ENCODE assay signal across 13 cellular contexts in the genomic region with DNA sequence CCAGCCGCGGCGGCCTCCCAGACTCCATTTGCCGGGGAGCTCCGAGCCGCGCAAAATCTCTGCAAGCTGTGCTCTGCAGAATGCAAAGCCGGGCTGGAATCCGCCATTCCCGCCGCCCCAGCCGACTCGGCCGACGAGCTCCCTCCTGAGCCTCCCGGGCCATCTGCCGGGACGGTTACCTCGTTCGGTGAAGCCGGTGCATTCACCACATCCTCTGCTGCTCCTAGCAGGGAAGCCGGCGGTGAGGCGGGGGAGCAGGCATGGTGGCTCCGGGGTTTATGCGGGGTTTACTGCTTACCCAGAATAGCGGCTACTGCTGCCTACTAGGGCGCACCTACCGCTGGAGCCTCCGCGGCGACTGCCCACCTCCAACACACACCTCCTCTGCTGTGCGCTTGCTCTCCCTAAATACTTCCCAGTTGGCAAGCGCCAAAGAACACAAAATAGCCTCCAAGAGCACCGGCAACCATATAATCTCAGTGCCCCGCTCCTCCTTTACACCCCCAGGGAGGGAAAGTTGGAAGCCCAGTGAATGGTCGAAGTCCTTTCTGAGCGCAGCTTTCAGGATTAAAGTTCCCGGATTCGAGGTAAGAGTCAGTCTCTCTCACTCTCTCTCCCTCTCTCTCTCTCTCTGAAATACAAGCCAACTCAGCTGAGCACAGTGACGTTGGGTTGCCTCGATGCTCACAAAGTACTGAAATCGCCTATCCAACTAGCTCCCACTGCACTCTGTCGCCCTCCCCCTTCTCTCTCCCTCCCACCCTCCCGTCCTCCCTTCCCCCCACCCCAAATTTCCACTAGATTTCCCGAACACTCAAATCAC. TPM values are rescaled to one million over a fixed set of nuclear protein-coding genes. Genes with fewer than 3 reads are reported as not detected.
DNase-seq lines count a peak whose midpoint lies in the region; FAIRE-seq and TF ChIP-seq lines count a peak whose summit lies in the region.
"Had no signal": no experiment of that assay in that cellular context is flagged by ENCODE, and none has a peak within 500 bp of the region (broad histone marks: within the 10 kb centered on the region; RNA-seq: fewer than 3 reads in every experiment).

Gene TBX5, minus strand, starts transcription at position 696 of the 823 bp plus-strand sequence. CDS start 2,246 bp downstream, outside the sequence.

- H3K27me3 ChIP-seq in HAP-1 (ENCODE audit: low read depth) = no peaks in the 10 kb centered on the region
- H3K27me3 ChIP-seq in ovary = no peaks in the 10 kb centered on the region

- H3K4me3 Mint-ChIP-seq in chondrocyte (ENCODE audit: unreplicated experiment) = peak within 1 kb of the TSS; percentile 45

- H3K27me3 Mint-ChIP-seq in chondrocyte (ENCODE audit: low read depth) = peaks cover 95% of the 10 kb centered on the region

- peaks cover 22% of the 10 kb centered on the region for H3K4me1 Mint-ChIP-seq in chondrocyte (ENCODE audit: low read depth)

- in situ Hi-C loops in HAP-1 (cut with MboI; ENCODE audit: low sequenced_read_pairs) = no loop called here

- peaks cover 4% of the 10 kb centered on the region for H3K36me3 Mint-ChIP-seq in chondrocyte (ENCODE audit: low read depth)

- H3K9me3 ChIP-seq in HAP-1 (no peaks in the 10 kb centered on the region), ovary (no peaks in the 10 kb centered on the region)

- peak within 1 kb of the TSS; percentile 63 for H3K4me3 ChIP-seq in HAP-1
- peak within 1 kb of the TSS; percentile 2 for H3K4me3 ChIP-seq in lower leg skin (ENCODE audit: low read depth, poor library complexity, severe bottlenecking)
- no peak within 1 kb of the TSS for H3K4me3 ChIP-seq in ovary

- WGBS in lower leg skin, 2 donors = 1 to 2% methylated on average over 39 to 46 of the region's 46 CpGs
- WGBS in ovary, 3 donors = 1 to 3% (median 1%) methylated on average over 26 to 46 of the region's 46 CpGs

- no peak for TF ChIP-seq POLR2A in lower leg skin (IDR thresholded peaks at IDR 0.05)
- no peak for TF ChIP-seq POLR2A in ovary (IDR thresholded peaks at IDR 0.05)

- DNase-seq in AG20443 (ENCODE audit: low spot score) (peak; percentile 50), HAP-1 (ENCODE audit: low spot score in 2 of 2) (peak; percentile 69 to 83), chondrocyte (ENCODE audit: low spot score) (no peak), lower leg skin (ENCODE audit: low spot score in 2 of 2) (no peak), NCI-H1417 treated with DMSO at 0.1 percent for 48 hours (lab: John Stamatoyannopoulos, UW) (no peak), HTR-8/SVneo (ENCODE audit: insufficient read length, low spot score) (no peak), ovary (no peak), OCI-M2 (lab: John Stamatoyannopoulos, UW; ENCODE audit: unreplicated experiment) (no peak)
- DNase-seq: activated T-cell treated with anti-CD3 and anti-CD28 coated beads, Interleukin-2, amount 50 U/mL, for 48 hours; midbrain; MM.1S; SHP77 treated with DMSO at 0.1 percent for 48 hours had no signal

- FAIRE-seq in HTR-8/SVneo (lab: Jason Lieb, UNC) = no peak
- FAIRE-seq: endometrium had no signal

- no peak for TF ChIP-seq EP300 in ovary (IDR thresholded peaks at IDR 0.05)

- TF ChIP-seq CTCF in chondrocyte (IDR thresholded peaks at IDR 0.05) (no peak), lower leg skin (IDR thresholded peaks at IDR 0.05) (no peak), ovary (IDR thresholded peaks at IDR 0.05) (no peak)

- H3K9me3 Mint-ChIP-seq in chondrocyte (ENCODE audit: low read depth) = no peaks in the 10 kb centered on the region

- intact Hi-C loops in lower leg skin (cut with DNase I; ENCODE audit: low total_unique reads) (no loop called here), ovary (cut with DNase I) (no loop called here)

- no peak within 1 kb of the TSS for H3K27ac Mint-ChIP-seq in chondrocyte (ENCODE audit: unreplicated experiment)

- H3K36me3 ChIP-seq in HAP-1 (replicated peaks) = peaks cover 21% of the 10 kb centered on the region
- H3K36me3 ChIP-seq in ovary = no peaks in the 10 kb centered on the region

- H3K4me1 ChIP-seq in HAP-1 (peaks cover 8% of the 10 kb centered on the region), ovary (ENCODE audit: insufficient read depth) (no peaks in the 10 kb centered on the region)

- H3K27ac ChIP-seq in ovary = no peak within 1 kb of the TSS

RNA-seq across cellular contexts. Expression of gene TBX5, which starts in this region (rescaled TPM):
- total RNA-seq in chondrocyte (not detected in 3 replicates), lower leg skin (1 to 10 TPM in 2 of 4 donors, under 1 TPM in 1, not detected in 1; 0.65 to 1.2 (median 1.1) TPM), ovary (under 1 TPM in 3 of 7 donors, not detected in 4; 0.15 to 0.23 (median 0.18) TPM)
- under 1 TPM in 1 of 2 donors, not detected in 1; 0.04 TPM for polyA plus RNA-seq in ovary

Comparison
In these comparisons a context has a peak if more than half of its experiments do, and no peak if none do; other contexts are left out.
1. DNase-seq: peak in AG20443 (single experiment) and HAP-1 (2 of 2); none in chondrocyte (single experiment), lower leg skin (0 of 2), NCI-H1417 treated with DMSO at 0.1 percent for 48 hours (single experiment), HTR-8/SVneo (single experiment), ovary (0 of 5) and OCI-M2 (single experiment).